ENCODE assay signal across 10 cellular contexts in the genomic region with DNA sequence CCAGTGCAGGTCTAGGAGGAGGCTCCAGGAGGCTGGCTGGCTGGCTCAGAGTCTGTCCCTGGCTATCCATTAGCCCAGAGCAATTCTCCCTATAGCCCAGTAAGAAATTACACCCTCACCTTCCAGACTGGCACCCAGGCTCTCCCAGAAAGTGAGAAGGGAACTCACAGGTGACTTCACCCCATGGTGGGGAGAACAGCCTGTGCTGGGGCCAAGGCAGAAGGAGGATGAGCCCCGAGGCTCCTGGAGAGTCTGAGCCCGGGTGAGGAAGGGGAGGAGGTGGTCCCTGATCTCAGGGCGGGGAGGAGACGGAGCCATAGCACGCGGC. TPM values are rescaled to one million over a fixed set of nuclear protein-coding genes. Genes with fewer than 3 reads are reported as not detected.
A peak's percentile ranks its signal among the peaks of the same experiment; 100 is the strongest.
DNase-seq lines count a peak whose midpoint lies in the region; ATAC-seq and TF ChIP-seq lines count a peak whose summit lies in the region.
"Not testable (repeated sequence)": the region's sequence is repeated elsewhere in the genome, so short reads cannot be mapped to it uniquely, and the experiment has no call there.
"Had no signal": no experiment of that assay in that cellular context is flagged by ENCODE, and none has a peak within 500 bp of the region (broad histone marks: within the 10 kb centered on the region; RNA-seq: fewer than 3 reads in every experiment).

No MANE protein-coding gene starts in this region.

- peak overlapping the region; percentile 90 for H3K27ac Mint-ChIP-seq in T-helper 2 cell treated with Interferon-gamma antibody and Interleukin-4, amounts not matched to agents 5 μg/mL and 100 μg/mL, for 36 hours
- peak overlapping the region; percentile 86 to 98 (median 96) for H3K27ac Mint-ChIP-seq in naive B cell
- peak overlapping the region; percentile 89 for H3K27ac Mint-ChIP-seq in stimulated activated memory B cell treated with anti-CD40 and anti-IgM and Interleukin-4, amounts not matched to agents 10 μg/mL and 1 μg/mL and 100 μg/mL, for 72 hours

- not testable (repeated sequence) for H3K79me2 ChIP-seq in HCT116 (ENCODE audit: insufficient read depth, low read length)

- BruUV-seq in HCT116 (replicated peaks; lab: Mats Ljungman, UMichigan): not testable (repeated sequence)

- H3K27ac ChIP-seq in HCT116 (ENCODE audit: low read depth, low read length); iPS-20b (ENCODE audit: low read length): not testable (repeated sequence)
- peak overlapping the region; percentile 87 for H3K27ac ChIP-seq in adipose tissue (ENCODE audit: low read depth, low read length)
- peak overlapping the region; percentile 71 to 73 for H3K27ac ChIP-seq in esophagus (ENCODE audit: low read depth in 2 of 2, low read length in 1 of 2)

- not testable (repeated sequence) for ATAC-seq in HCT116; naive B cell (ENCODE audit: low read depth in 2 of 2); stimulated activated memory B cell treated with anti-CD40 and anti-IgM and Interleukin-4, amounts not matched to agents 10 μg/mL and 1 μg/mL and 100 μg/mL, for 72 hours

- H3K4me1 Mint-ChIP-seq in T-helper 2 cell treated with Interferon-gamma antibody and Interleukin-4, amounts not matched to agents 5 μg/mL and 100 μg/mL, for 36 hours (ENCODE audit: low read depth): peaks cover 27% of the 10 kb centered on the region
- H3K4me1 Mint-ChIP-seq in naive B cell: peaks cover 26 to 61% (median 38%) of the 10 kb centered on the region in 3 donors
- H3K4me1 Mint-ChIP-seq in stimulated activated memory B cell treated with anti-CD40 and anti-IgM and Interleukin-4, amounts not matched to agents 10 μg/mL and 1 μg/mL and 100 μg/mL, for 72 hours: peaks cover 58% of the 10 kb centered on the region

- not testable (repeated sequence) for DNase-seq in AG09309 (ENCODE audit: low read depth); HCT116 (ENCODE audit: low read depth, low spot score); T-helper 2 cell treated with Interferon-gamma antibody and Interleukin-4, amounts not matched to agents 5 μg/mL and 100 μg/mL, for 36 hours (ENCODE audit: low spot score); naive B cell

- CTCF ChIA-PET in HCT116 (lab: Charles Lee): not testable (repeated sequence)

- H4K20me1 ChIP-seq in HCT116 (ENCODE audit: insufficient read depth): not testable (repeated sequence)

- intact Hi-C loops in HCT116 (cut with micrococcal nuclease): not testable (repeated sequence)

- TF ChIP-seq RAD21 in HCT116 (IDR thresholded peaks at IDR 0.05; ENCODE audit: low read depth): not testable (repeated sequence)

- H2AFZ ChIP-seq in HCT116 (ENCODE audit: low read depth, low read length, poor library complexity, severe bottlenecking): not testable (repeated sequence)

- TF ChIP-seq POLR2A in HCT116 (IDR thresholded peaks at IDR 0.05; ENCODE audit: borderline replicate concordance, extremely low read depth, insufficient read depth, insufficient read length): not testable (repeated sequence)

- H3K4me2 ChIP-seq in HCT116 (ENCODE audit: low read length): peak overlapping the region; percentile 37; the same call in 1 of the 2 replicates

- RAD21 ChIA-PET in HCT116 (lab: Charles Lee; ENCODE audit: low non-redundant PET in 1 of 2, low total read pairs in 2 of 2, uncharacterized antibody in 2 of 2, unreplicated experiment in 2 of 2): not testable (repeated sequence)

- H3K4me3 Mint-ChIP-seq in T-helper 2 cell treated with Interferon-gamma antibody and Interleukin-4, amounts not matched to agents 5 μg/mL and 100 μg/mL, for 36 hours: peak overlapping the region; percentile 96
- H3K4me3 Mint-ChIP-seq in naive B cell: peak overlapping the region; percentile 88 to 96 (median 93)
- H3K4me3 Mint-ChIP-seq in stimulated activated memory B cell treated with anti-CD40 and anti-IgM and Interleukin-4, amounts not matched to agents 10 μg/mL and 1 μg/mL and 100 μg/mL, for 72 hours: peak overlapping the region; percentile 91

- not testable (repeated sequence) for TF ChIP-seq CTCF in AG09309 (IDR thresholded peaks at IDR 0.05; ENCODE audit: control insufficient read depth, insufficient read depth, low read depth, low read length, missing control alignments); HCT116 (IDR thresholded peaks at IDR 0.05 in 2 of 3, conservative IDR thresholded peaks at IDR 0.05 in 1 of 3; ENCODE audit: borderline replicate concordance in 1 of 3, insufficient read depth in 1 of 3, low read depth in 2 of 3, low read length in 2 of 3)

- H3K9me3 Mint-ChIP-seq in T-helper 2 cell treated with Interferon-gamma antibody and Interleukin-4, amounts not matched to agents 5 μg/mL and 100 μg/mL, for 36 hours; naive B cell; stimulated activated memory B cell treated with anti-CD40 and anti-IgM and Interleukin-4, amounts not matched to agents 10 μg/mL and 1 μg/mL and 100 μg/mL, for 72 hours: not testable (repeated sequence)

- H3K36me3 Mint-ChIP-seq in T-helper 2 cell treated with Interferon-gamma antibody and Interleukin-4, amounts not matched to agents 5 μg/mL and 100 μg/mL, for 36 hours (ENCODE audit: low read depth): peaks cover 44% of the 10 kb centered on the region
- not testable (repeated sequence) for H3K36me3 Mint-ChIP-seq in naive B cell; stimulated activated memory B cell treated with anti-CD40 and anti-IgM and Interleukin-4, amounts not matched to agents 10 μg/mL and 1 μg/mL and 100 μg/mL, for 72 hours

- H3K4me1 ChIP-seq in HCT116 (ENCODE audit: control insufficient read depth in 1 of 2, insufficient read depth in 2 of 2, low read length in 2 of 2) (peaks cover 16 to 17% of the 10 kb centered on the region in 2 experiments), iPS-20b (ENCODE audit: insufficient read depth, low read length) (peaks cover 38% of the 10 kb centered on the region)
- H3K4me1 ChIP-seq in esophagus (ENCODE audit: control insufficient read depth in 2 of 2, insufficient read depth in 2 of 2, low read length in 1 of 2): not testable (repeated sequence)

- not testable (repeated sequence) for H3K27me3 ChIP-seq in HCT116 (ENCODE audit: insufficient read depth, low read length); esophagus (ENCODE audit: control insufficient read depth in 1 of 2, insufficient read depth in 2 of 2, low read length in 2 of 2)
- H3K27me3 ChIP-seq in iPS-20b (ENCODE audit: insufficient read depth, low read length): peaks cover 39% of the 10 kb centered on the region

- H3K36me3 ChIP-seq in HCT116 (ENCODE audit: control insufficient read depth in 1 of 2, insufficient read depth in 2 of 2, low read length in 2 of 2); esophagus (ENCODE audit: control insufficient read depth in 2 of 2, insufficient read depth in 2 of 2, low read length in 1 of 2); iPS-20b (ENCODE audit: insufficient read depth, low read depth, low read length): not testable (repeated sequence)

- H3K9me2 ChIP-seq in HCT116 (ENCODE audit: insufficient read depth): not testable (repeated sequence)

- H3K4me3 ChIP-seq in AG09309 (ENCODE audit: control insufficient read depth, low read depth, low read length) (peak overlapping the region; percentile 70), esophagus (ENCODE audit: low read depth in 1 of 2, low read length in 2 of 2) (peak overlapping the region; percentile 45 to 47), iPS-20b (ENCODE audit: low read length) (peak overlapping the region; percentile 91)
- H3K4me3 ChIP-seq in HCT116 (replicated peaks in 1 of 2; ENCODE audit: low read depth in 1 of 2, low read length in 2 of 2): not testable (repeated sequence)

- POLR2A ChIA-PET in HCT116 (lab: Charles Lee): interaction anchor here (0.6 kb wide), 1 partner anchor 29 kb away, joined by 3 read pairs; no protein-coding TSS in a partner anchor

- 37 to 59% (median 43%) methylated on average over 6 of the region's 6 CpGs for WGBS in adipose tissue, 3 donors
- 27% methylated on average over 5 to 6 of the region's 6 CpGs for whole genome bisulfite sequencing in esophagus, 2 donors

- H3K9ac ChIP-seq in HCT116 (ENCODE audit: low read length): not testable (repeated sequence)
- peak overlapping the region; percentile 83; the same call in 1 of the 2 replicates for H3K9ac ChIP-seq in iPS-20b (ENCODE audit: low read depth, low read length)

- not testable (repeated sequence) for H3K27me3 Mint-ChIP-seq in T-helper 2 cell treated with Interferon-gamma antibody and Interleukin-4, amounts not matched to agents 5 μg/mL and 100 μg/mL, for 36 hours (ENCODE audit: low read depth); naive B cell; stimulated activated memory B cell treated with anti-CD40 and anti-IgM and Interleukin-4, amounts not matched to agents 10 μg/mL and 1 μg/mL and 100 μg/mL, for 72 hours

- H3K9me3 ChIP-seq in HCT116 (ENCODE audit: control insufficient read depth in 1 of 2, insufficient read depth in 1 of 2, low read depth in 1 of 2, low read length in 2 of 2); esophagus (ENCODE audit: control insufficient read depth in 2 of 2, insufficient read depth in 1 of 2, low read depth in 1 of 2, low read length in 1 of 2); iPS-20b (ENCODE audit: insufficient read depth, low read depth, low read length): not testable (repeated sequence)

RNA-seq across cellular contexts. Expression of a gene that starts 0.7 kb away (rescaled TPM):
- 6.1 TPM for total RNA-seq in HCT116 (2021; ENCODE audit: unreplicated experiment)
- 7.8 and 10.1 TPM in 2 replicates for polyA plus RNA-seq in HCT116 (2012)
- 100 to 1,000 TPM in 2 of 3 donors, 10 to 100 TPM in 1; 84.7 to 356 (median 325) TPM for polyA plus RNA-seq in adipose tissue
- polyA plus RNA-seq in esophagus: 100 to 1,000 TPM in 1 of 2 donors, 10 to 100 TPM in 1; 48.2 to 112 TPM
- 100 to 1,000 TPM; 152 to 299 (median 164) TPM for polyA plus RNA-seq in naive B cell (ENCODE audit: low read depth in 6 of 6)

RNA-seq across cellular contexts. Expression of a gene that starts 6.1 kb away (rescaled TPM):
- total RNA-seq in HCT116 (2021; ENCODE audit: unreplicated experiment): 380 TPM
- 1,265 and 1,477 TPM in 2 replicates for polyA plus RNA-seq in HCT116 (2012)
- polyA plus RNA-seq in adipose tissue (1,000 to 10,000 TPM in 2 of 3 donors, 100 to 1,000 TPM in 1; 569 to 2,459 (median 1,570) TPM), esophagus (100 to 1,000 TPM; 243 to 450 TPM), naive B cell (ENCODE audit: low read depth in 6 of 6) (100 to 1,000 TPM in 1 of 6 donors, 10 to 100 TPM in 3, 1 to 10 TPM in 1, under 1 TPM in 1; 0.71 to 178 (median 64.1) TPM)

RNA-seq across cellular contexts. Expression of a gene that starts 6.9 kb away (rescaled TPM):
- 106 TPM for total RNA-seq in HCT116 (2021; ENCODE audit: unreplicated experiment)
- polyA plus RNA-seq in HCT116 (2012): 322 and 372 TPM in 2 replicates
- polyA plus RNA-seq in adipose tissue: 1,000 to 10,000 TPM in 2 of 3 donors, 100 to 1,000 TPM in 1; 208 to 1,862 (median 1,191) TPM
- polyA plus RNA-seq in esophagus: 100 to 1,000 TPM in 1 of 2 donors, 10 to 100 TPM in 1; 72.3 to 165 TPM
- 1,000 to 10,000 TPM in 4 of 6 donors, 100 to 1,000 TPM in 2; 915 to 1,467 (median 1,288) TPM for polyA plus RNA-seq in naive B cell (ENCODE audit: low read depth in 6 of 6)

RNA-seq across cellular contexts. Expression of a gene that starts 15.2 kb away (rescaled TPM):
- not detected for total RNA-seq in HCT116 (2021; ENCODE audit: unreplicated experiment)
- not detected in 2 replicates for polyA plus RNA-seq in HCT116 (2012)
- under 1 TPM in 1 of 3 donors, not detected in 2; 0.35 TPM for polyA plus RNA-seq in adipose tissue
- not detected for polyA plus RNA-seq in esophagus
- polyA plus RNA-seq in naive B cell (ENCODE audit: low read depth in 6 of 6): not detected
- total RNA-seq: dermis blood vessel endothelial cell had no signal
- polyA plus RNA-seq: A549 had no signal

RNA-seq across cellular contexts. Expression of a gene that starts 25.6 kb away (rescaled TPM):
- 57.5 TPM for total RNA-seq in HCT116 (2021; ENCODE audit: unreplicated experiment)
- polyA plus RNA-seq in HCT116 (2012): 33.9 and 37.6 TPM in 2 replicates
- polyA plus RNA-seq in adipose tissue (100 to 1,000 TPM in 1 of 3 donors, 10 to 100 TPM in 2; 28.8 to 335 (median 51.2) TPM), esophagus (10 to 100 TPM; 10.3 to 38.9 TPM), naive B cell (ENCODE audit: low read depth in 6 of 6) (1 to 10 TPM; 3.4 to 8.3 (median 4.3) TPM)
